ENCODE assay signal across 23 cellular contexts in the genomic region with DNA sequence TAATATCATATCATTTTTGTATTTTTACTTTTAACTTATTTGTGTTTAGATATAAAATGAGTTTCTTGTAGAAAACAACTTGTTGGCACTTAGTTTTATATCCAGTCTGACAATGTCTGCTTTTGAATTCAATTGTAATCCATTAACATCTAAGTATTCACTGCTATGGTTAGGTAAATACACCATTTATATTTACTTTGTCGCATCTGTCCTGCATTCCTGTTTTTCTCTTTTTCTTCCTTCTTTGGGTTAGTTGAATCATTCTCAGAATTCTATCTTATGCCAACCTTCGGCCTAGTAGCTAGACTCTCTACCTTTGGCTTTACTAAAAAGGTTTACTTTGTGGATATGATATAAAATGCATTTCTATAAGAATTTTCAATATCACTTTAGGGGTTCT.
"Had no signal": no experiment of that assay in that cellular context is flagged by ENCODE, and none has a peak within 500 bp of the region (broad histone marks: within the 10 kb centered on the region; RNA-seq: fewer than 3 reads in every experiment).

No MANE protein-coding gene starts in this region.

- H3K27ac Mint-ChIP-seq: mesothelial cell of epicardium; naive B cell; naive thymus-derived CD8-positive, alpha-beta T cell had no signal

- H3K36me3 Mint-ChIP-seq: mesothelial cell of epicardium, naive B cell had no signal

- DNase-seq: dermis blood vessel endothelial cell; dorsolateral prefrontal cortex; effector CD4-positive, alpha-beta T cell; effector memory CD4-positive, alpha-beta T cell; foreskin keratinocyte; heart right ventricle; hippocampal formation; islet precursor cell; kidney; kidney glomerular epithelial cell; left colon; left ventricle myocardium superior; lower lobe of right lung; mesenchymal stem cell; mucosa of descending colon; naive B cell; naive thymus-derived CD8-positive, alpha-beta T cell had no signal

- ATAC-seq: foreskin keratinocyte; gastroesophageal sphincter; heart right ventricle; left colon; left lobe of liver; left ventricle myocardium superior; lower lobe of right lung; mucosa of descending colon; naive thymus-derived CD8-positive, alpha-beta T cell had no signal

- FAIRE-seq: endothelial cell of umbilical vein had no signal

- H3K4me1 ChIP-seq: foreskin keratinocyte, gastroesophageal sphincter, lower lobe of right lung had no signal

- H3K27ac ChIP-seq: coronary artery, dorsolateral prefrontal cortex, esophagus muscularis mucosa, foreskin keratinocyte, gastroesophageal sphincter, lower lobe of right lung had no signal

- H3K4me3 ChIP-seq: coronary artery, dorsolateral prefrontal cortex, esophagus muscularis mucosa, gastroesophageal sphincter, heart right ventricle, lower lobe of right lung, mucosa of descending colon had no signal
